1 cellular context compared by ENCODE assay signal in the genomic region with DNA sequence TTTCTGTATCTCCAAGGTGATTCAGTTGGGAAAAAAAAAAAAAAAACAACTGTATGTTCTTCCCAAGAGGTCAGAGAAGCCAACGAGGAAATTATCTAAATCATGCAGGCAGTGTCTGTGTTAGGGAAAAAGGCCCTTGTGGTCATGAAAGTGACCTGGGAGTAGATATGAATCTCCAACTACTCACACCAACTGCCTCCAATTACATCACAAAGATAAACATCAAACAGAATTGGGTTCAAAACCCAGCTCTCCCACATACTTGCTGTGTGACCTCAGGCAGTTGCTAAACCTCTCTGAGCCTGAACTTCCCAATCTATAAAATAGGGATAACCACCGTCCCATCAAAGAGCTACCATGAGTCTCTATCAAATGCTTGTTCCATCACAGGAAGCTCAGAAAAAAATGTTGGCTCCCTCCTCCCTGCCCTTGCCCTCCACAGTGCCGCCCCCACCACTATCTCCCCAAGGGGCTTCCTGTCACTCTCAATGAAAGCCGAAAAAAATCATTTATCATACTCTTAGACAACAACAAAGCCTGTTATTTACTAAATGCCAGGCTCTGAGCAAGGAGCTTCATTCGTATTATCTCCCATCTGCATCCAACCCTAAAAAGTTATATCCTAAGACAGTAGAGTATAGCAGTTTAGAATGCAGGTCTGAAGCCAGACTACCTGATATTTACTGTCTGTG.
TF ChIP-seq lines count a peak whose summit lies in the region.

No MANE protein-coding gene starts in this region.

TF ChIP-seq in K562, 482 proteins besides CTCF, POLR2A, EP300 and RAD21 (continued from another document and continues in another):
- TF ChIP-seq, protein P1, sequence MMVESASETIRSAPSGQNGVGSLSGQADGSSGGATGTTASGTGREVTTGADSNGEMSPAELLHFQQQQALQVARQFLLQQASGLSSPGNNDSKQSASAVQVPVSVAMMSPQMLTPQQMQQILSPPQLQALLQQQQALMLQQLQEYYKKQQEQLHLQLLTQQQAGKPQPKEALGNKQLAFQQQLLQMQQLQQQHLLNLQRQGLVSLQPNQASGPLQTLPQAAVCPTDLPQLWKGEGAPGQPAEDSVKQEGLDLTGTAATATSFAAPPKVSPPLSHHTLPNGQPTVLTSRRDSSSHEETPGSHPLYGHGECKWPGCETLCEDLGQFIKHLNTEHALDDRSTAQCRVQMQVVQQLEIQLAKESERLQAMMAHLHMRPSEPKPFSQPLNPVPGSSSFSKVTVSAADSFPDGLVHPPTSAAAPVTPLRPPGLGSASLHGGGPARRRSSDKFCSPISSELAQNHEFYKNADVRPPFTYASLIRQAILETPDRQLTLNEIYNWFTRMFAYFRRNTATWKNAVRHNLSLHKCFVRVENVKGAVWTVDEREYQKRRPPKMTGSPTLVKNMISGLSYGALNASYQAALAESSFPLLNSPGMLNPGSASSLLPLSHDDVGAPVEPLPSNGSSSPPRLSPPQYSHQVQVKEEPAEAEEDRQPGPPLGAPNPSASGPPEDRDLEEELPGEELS (CRISPR knock-in tag; IDR thresholded peaks at IDR 0.05; ENCODE audit: borderline replicate concordance) = no peak
- TF ChIP-seq ZNF444 (CRISPR knock-in tag; IDR thresholded peaks at IDR 0.05) = no peak
- TF ChIP-seq, protein P2, sequence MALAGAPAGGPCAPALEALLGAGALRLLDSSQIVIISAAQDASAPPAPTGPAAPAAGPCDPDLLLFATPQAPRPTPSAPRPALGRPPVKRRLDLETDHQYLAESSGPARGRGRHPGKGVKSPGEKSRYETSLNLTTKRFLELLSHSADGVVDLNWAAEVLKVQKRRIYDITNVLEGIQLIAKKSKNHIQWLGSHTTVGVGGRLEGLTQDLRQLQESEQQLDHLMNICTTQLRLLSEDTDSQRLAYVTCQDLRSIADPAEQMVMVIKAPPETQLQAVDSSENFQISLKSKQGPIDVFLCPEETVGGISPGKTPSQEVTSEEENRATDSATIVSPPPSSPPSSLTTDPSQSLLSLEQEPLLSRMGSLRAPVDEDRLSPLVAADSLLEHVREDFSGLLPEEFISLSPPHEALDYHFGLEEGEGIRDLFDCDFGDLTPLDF (CRISPR knock-in tag; IDR thresholded peaks at IDR 0.05) = no peak
- TF ChIP-seq, protein P3, sequence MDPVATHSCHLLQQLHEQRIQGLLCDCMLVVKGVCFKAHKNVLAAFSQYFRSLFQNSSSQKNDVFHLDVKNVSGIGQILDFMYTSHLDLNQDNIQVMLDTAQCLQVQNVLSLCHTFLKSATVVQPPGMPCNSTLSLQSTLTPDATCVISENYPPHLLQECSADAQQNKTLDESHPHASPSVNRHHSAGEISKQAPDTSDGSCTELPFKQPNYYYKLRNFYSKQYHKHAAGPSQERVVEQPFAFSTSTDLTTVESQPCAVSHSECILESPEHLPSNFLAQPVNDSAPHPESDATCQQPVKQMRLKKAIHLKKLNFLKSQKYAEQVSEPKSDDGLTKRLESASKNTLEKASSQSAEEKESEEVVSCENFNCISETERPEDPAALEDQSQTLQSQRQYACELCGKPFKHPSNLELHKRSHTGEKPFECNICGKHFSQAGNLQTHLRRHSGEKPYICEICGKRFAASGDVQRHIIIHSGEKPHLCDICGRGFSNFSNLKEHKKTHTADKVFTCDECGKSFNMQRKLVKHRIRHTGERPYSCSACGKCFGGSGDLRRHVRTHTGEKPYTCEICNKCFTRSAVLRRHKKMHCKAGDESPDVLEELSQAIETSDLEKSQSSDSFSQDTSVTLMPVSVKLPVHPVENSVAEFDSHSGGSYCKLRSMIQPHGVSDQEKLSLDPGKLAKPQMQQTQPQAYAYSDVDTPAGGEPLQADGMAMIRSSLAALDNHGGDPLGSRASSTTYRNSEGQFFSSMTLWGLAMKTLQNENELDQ (CRISPR knock-in tag; IDR thresholded peaks at IDR 0.05; ENCODE audit: borderline replicate concordance) = no peak
- TF ChIP-seq SETDB1 (IDR thresholded peaks at IDR 0.05; ENCODE audit: low read length) = no peak
- TF ChIP-seq FOXJ3 (CRISPR knock-in tag; IDR thresholded peaks at IDR 0.05) = no peak
- TF ChIP-seq TOE1 (IDR thresholded peaks at IDR 0.05; ENCODE audit: borderline replicate concordance) = no peak
- no peak for TF ChIP-seq TOE1 (CRISPR knock-in tag; IDR thresholded peaks at IDR 0.05; ENCODE audit: borderline replicate concordance, low read depth)
- 0 out of 2 replicates have a peak, but pooled peaks have one; percentile 62 for TF ChIP-seq PTBP1 (IDR thresholded peaks at IDR 0.05; ENCODE audit: low read depth, low read length)
- TF ChIP-seq, protein P4, sequence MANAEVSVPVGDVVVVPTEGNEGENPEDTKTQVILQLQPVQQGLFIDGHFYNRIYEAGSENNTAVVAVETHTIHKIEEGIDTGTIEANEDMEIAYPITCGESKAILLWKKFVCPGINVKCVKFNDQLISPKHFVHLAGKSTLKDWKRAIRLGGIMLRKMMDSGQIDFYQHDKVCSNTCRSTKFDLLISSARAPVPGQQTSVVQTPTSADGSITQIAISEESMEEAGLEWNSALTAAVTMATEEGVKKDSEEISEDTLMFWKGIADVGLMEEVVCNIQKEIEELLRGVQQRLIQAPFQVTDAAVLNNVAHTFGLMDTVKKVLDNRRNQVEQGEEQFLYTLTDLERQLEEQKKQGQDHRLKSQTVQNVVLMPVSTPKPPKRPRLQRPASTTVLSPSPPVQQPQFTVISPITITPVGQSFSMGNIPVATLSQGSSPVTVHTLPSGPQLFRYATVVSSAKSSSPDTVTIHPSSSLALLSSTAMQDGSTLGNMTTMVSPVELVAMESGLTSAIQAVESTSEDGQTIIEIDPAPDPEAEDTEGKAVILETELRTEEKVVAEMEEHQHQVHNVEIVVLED (CRISPR knock-in tag; IDR thresholded peaks at IDR 0.05) = no peak
- TF ChIP-seq CEBPB (tag; IDR thresholded peaks at IDR 0.05) = no peak
- TF ChIP-seq FOSL1 (tag; conservative IDR thresholded peaks at IDR 0.05) = peak; percentile 66
- TF ChIP-seq, protein P5, sequence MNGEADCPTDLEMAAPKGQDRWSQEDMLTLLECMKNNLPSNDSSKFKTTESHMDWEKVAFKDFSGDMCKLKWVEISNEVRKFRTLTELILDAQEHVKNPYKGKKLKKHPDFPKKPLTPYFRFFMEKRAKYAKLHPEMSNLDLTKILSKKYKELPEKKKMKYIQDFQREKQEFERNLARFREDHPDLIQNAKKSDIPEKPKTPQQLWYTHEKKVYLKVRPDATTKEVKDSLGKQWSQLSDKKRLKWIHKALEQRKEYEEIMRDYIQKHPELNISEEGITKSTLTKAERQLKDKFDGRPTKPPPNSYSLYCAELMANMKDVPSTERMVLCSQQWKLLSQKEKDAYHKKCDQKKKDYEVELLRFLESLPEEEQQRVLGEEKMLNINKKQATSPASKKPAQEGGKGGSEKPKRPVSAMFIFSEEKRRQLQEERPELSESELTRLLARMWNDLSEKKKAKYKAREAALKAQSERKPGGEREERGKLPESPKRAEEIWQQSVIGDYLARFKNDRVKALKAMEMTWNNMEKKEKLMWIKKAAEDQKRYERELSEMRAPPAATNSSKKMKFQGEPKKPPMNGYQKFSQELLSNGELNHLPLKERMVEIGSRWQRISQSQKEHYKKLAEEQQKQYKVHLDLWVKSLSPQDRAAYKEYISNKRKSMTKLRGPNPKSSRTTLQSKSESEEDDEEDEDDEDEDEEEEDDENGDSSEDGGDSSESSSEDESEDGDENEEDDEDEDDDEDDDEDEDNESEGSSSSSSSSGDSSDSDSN (IDR thresholded peaks at IDR 0.05; ENCODE audit: borderline replicate concordance in 1 of 2, low read depth in 2 of 2, low read length in 2 of 2) = no peak
- no peak for TF ChIP-seq HDGF (IDR thresholded peaks at IDR 0.05)
- no peak for TF ChIP-seq SRSF7 (optimal IDR thresholded peaks at IDR 0.05; ENCODE audit: low read depth, low read length)
- TF ChIP-seq RBM39 (optimal IDR thresholded peaks at IDR 0.05; ENCODE audit: low read depth, low read length) = no peak
- TF ChIP-seq KAT2B (IDR thresholded peaks at IDR 0.05; ENCODE audit: low read depth, low read length) = no peak
- peak; percentile 75 for TF ChIP-seq ZNF384 (IDR thresholded peaks at IDR 0.05; ENCODE audit: low read depth, low read length)
- TF ChIP-seq KLF16 (IDR thresholded peaks at IDR 0.05) = no peak
- no peak for TF ChIP-seq NFRKB (IDR thresholded peaks at IDR 0.05; ENCODE audit: low read depth)
- TF ChIP-seq, protein P6, sequence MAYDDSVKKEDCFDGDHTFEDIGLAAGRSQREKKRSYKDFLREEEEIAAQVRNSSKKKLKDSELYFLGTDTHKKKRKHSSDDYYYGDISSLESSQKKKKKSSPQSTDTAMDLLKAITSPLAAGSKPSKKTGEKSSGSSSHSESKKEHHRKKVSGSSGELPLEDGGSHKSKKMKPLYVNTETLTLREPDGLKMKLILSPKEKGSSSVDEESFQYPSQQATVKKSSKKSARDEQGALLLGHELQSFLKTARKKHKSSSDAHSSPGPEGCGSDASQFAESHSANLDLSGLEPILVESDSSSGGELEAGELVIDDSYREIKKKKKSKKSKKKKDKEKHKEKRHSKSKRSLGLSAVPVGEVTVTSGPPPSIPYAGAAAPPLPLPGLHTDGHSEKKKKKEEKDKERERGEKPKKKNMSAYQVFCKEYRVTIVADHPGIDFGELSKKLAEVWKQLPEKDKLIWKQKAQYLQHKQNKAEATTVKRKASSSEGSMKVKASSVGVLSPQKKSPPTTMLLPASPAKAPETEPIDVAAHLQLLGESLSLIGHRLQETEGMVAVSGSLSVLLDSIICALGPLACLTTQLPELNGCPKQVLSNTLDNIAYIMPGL (CRISPR knock-in tag; IDR thresholded peaks at IDR 0.05) = no peak
- no peak for TF ChIP-seq HCFC1 (IDR thresholded peaks at IDR 0.05; ENCODE audit: low read depth, low read length)
- TF ChIP-seq BRD4 (IDR thresholded peaks at IDR 0.05) = no peak
- TF ChIP-seq PHB2 (IDR thresholded peaks at IDR 0.05; ENCODE audit: low read depth) = no peak
- TF ChIP-seq ELF2 (CRISPR knock-in tag; IDR thresholded peaks at IDR 0.05) = no peak
- no peak for TF ChIP-seq NFIX (CRISPR knock-in tag; IDR thresholded peaks at IDR 0.05; ENCODE audit: low read depth)
- no peak for TF ChIP-seq CBX2 (IDR thresholded peaks at IDR 0.05; ENCODE audit: insufficient read depth, low read length, poor library complexity, severe bottlenecking)
- TF ChIP-seq TEAD4 (IDR thresholded peaks at IDR 0.05; ENCODE audit: low read length) = peak; percentile 80
- TF ChIP-seq TEAD4 (CRISPR knock-in tag; IDR thresholded peaks at IDR 0.05; ENCODE audit: borderline replicate concordance) = no peak
- TF ChIP-seq ZBED1 (IDR thresholded peaks at IDR 0.05) = no peak
- no peak for TF ChIP-seq CBX5 (IDR thresholded peaks at IDR 0.05; ENCODE audit: borderline replicate concordance, low read depth)
- TF ChIP-seq, protein P7, sequence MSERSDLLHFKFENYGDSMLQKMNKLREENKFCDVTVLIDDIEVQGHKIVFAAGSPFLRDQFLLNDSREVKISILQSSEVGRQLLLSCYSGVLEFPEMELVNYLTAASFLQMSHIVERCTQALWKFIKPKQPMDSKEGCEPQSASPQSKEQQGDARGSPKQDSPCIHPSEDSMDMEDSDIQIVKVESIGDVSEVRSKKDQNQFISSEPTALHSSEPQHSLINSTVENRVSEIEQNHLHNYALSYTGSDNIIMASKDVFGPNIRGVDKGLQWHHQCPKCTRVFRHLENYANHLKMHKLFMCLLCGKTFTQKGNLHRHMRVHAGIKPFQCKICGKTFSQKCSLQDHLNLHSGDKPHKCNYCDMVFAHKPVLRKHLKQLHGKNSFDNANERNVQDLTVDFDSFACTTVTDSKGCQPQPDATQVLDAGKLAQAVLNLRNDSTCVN (CRISPR knock-in tag; IDR thresholded peaks at IDR 0.05) = no peak
- TF ChIP-seq HMG20B (CRISPR knock-in tag; IDR thresholded peaks at IDR 0.05) = no peak
- no peak for TF ChIP-seq SAFB (IDR thresholded peaks at IDR 0.05; ENCODE audit: borderline replicate concordance, low read depth, low read length)
- TF ChIP-seq, protein P8, sequence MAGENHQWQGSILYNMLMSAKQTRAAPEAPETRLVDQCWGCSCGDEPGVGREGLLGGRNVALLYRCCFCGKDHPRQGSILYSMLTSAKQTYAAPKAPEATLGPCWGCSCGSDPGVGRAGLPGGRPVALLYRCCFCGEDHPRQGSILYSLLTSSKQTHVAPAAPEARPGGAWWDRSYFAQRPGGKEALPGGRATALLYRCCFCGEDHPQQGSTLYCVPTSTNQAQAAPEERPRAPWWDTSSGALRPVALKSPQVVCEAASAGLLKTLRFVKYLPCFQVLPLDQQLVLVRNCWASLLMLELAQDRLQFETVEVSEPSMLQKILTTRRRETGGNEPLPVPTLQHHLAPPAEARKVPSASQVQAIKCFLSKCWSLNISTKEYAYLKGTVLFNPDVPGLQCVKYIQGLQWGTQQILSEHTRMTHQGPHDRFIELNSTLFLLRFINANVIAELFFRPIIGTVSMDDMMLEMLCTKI (IDR thresholded peaks at IDR 0.05; ENCODE audit: partially characterized antibody) = no peak
- TF ChIP-seq NFXL1 (CRISPR knock-in tag; IDR thresholded peaks at IDR 0.05) = no peak
- 0 out of 2 replicates have a peak, but pooled peaks have one; percentile 47 for TF ChIP-seq ZNF644 (tag; IDR thresholded peaks at IDR 0.05; ENCODE audit: low read depth)
- no peak for TF ChIP-seq ZNF431 (CRISPR knock-in tag; IDR thresholded peaks at IDR 0.05)
- TF ChIP-seq KAT8 (IDR thresholded peaks at IDR 0.05; ENCODE audit: low read depth) = no peak
- no peak for TF ChIP-seq KLF10 (CRISPR knock-in tag; IDR thresholded peaks at IDR 0.05)
- no peak for TF ChIP-seq ELF1 (tag; IDR thresholded peaks at IDR 0.05)
- TF ChIP-seq, protein P9, sequence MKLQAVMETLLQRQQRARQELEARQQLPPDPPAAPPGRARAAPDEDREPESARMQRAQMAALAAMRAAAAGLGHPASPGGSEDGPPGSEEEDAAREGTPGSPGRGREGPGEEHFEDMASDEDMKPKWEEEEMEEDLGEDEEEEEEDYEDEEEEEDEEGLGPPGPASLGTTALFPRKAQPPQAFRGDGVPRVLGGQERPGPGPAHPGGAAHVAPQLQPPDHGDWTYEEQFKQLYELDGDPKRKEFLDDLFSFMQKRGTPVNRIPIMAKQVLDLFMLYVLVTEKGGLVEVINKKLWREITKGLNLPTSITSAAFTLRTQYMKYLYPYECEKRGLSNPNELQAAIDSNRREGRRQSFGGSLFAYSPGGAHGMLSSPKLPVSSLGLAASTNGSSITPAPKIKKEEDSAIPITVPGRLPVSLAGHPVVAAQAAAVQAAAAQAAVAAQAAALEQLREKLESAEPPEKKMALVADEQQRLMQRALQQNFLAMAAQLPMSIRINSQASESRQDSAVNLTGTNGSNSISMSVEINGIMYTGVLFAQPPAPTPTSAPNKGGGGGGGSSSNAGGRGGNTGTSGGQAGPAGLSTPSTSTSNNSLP (IDR thresholded peaks at IDR 0.05; ENCODE audit: borderline replicate concordance, low read depth, low read length) = no peak
- no peak for TF ChIP-seq EGR1 (conservative IDR thresholded peaks at IDR 0.05)
- TF ChIP-seq, protein P10, sequence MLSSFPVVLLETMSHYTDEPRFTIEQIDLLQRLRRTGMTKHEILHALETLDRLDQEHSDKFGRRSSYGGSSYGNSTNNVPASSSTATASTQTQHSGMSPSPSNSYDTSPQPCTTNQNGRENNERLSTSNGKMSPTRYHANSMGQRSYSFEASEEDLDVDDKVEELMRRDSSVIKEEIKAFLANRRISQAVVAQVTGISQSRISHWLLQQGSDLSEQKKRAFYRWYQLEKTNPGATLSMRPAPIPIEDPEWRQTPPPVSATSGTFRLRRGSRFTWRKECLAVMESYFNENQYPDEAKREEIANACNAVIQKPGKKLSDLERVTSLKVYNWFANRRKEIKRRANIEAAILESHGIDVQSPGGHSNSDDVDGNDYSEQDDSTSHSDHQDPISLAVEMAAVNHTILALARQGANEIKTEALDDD (IDR thresholded peaks at IDR 0.05) = no peak
- no peak for TF ChIP-seq ZNF785 (CRISPR knock-in tag; IDR thresholded peaks at IDR 0.05)
- TF ChIP-seq SIRT6 (IDR thresholded peaks at IDR 0.05; ENCODE audit: low read depth, low read length) = no peak
